10 cellular contexts compared by ENCODE assay signal in the genomic region with DNA sequence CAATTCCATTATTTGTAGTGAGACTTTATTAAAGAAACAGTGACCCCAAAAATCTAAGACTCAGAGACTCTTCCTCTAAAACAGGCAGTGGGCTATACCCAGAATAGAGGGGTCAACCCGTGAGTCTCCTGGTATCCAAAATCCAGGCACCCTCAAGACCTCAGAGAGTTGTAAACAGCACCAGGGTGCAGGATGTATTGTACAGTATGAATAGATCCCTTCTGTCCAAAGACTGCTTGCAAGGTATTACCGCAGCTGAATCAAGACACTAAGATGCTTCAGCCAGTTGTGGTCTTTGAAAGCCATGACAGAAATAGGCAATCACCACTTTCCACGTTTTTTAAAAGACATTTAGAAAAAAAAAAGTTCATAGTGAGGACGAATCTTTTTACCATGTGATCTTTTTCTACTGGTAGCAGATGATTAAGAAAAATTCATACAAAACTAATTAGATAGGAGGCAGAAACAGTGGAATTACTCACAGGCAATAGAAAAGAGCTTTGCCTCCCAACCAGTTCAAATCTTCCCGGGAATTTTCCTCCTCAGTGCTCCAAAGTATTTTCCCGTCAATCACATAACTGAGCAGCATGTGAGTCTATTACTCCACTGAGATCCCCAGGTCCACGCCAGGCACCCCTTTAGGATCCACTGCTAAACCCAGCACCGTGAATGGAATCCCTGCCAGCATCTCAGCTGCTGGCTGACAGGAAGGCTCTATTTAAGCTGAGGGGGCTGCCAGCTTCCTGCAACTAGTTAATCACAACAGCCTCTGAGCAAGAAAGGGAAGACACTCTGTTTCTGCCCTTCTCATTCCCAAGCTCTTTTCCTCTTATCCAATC.
DNase-seq lines count a peak whose midpoint lies in the region; ATAC-seq, FAIRE-seq and TF ChIP-seq lines count a peak whose summit lies in the region.
"Had no signal": no experiment of that assay in that cellular context is flagged by ENCODE, and none has a peak within 500 bp of the region (broad histone marks: within the 10 kb centered on the region; RNA-seq: fewer than 3 reads in every experiment).

No MANE protein-coding gene starts in this region.

- H3F3A ChIP-seq in Loucy (ENCODE audit: low read depth), result peaks cover 47% of the 10 kb centered on the region

- no peaks in the 10 kb centered on the region for H3K9me3 ChIP-seq in CD4-positive, CD25-positive, alpha-beta regulatory T cell (ENCODE audit: control insufficient read depth in 2 of 2, low read length in 2 of 2)
- H3K9me3 ChIP-seq in Loucy (ENCODE audit: insufficient read depth, low read depth, low read length), result no peaks in the 10 kb centered on the region
- H3K9me3 ChIP-seq: Caco-2 had no signal

- no peak overlapping the region for H2AFZ ChIP-seq in Loucy (ENCODE audit: low read length)

- H3K27me3 Mint-ChIP-seq in CD4-positive, CD25-positive, alpha-beta regulatory T cell, result no peaks in the 10 kb centered on the region
- no peaks in the 10 kb centered on the region for H3K27me3 Mint-ChIP-seq in effector memory CD8-positive, alpha-beta T cell
- peaks cover 5% of the 10 kb centered on the region for H3K27me3 Mint-ChIP-seq in nephron (ENCODE audit: low read depth)

- peak overlapping the region; percentile 97 for H3K27ac ChIP-seq in CD4-positive, CD25-positive, alpha-beta regulatory T cell (ENCODE audit: insufficient read depth, low read length, poor library complexity, severe bottlenecking)

- peak overlapping the region; percentile 76 for H3K9ac ChIP-seq in Loucy (ENCODE audit: low read depth, low read length, poor library complexity, severe bottlenecking)

- H3K4me3 ChIP-seq in CD4-positive, CD25-positive, alpha-beta regulatory T cell (ENCODE audit: low read depth, low read length), result peak overlapping the region; percentile 81
- H3K4me3 ChIP-seq in Loucy (ENCODE audit: low read length, poor library complexity, severe bottlenecking), result peak overlapping the region; percentile 20

- DNase-seq in CD4-positive, CD25-positive, alpha-beta regulatory T cell, result no peak
- DNase-seq in effector memory CD8-positive, alpha-beta T cell, result no peak
- DNase-seq in D721Med (ENCODE audit: insufficient read length, low spot score), result no peak
- no peak for DNase-seq in GM12892 (ENCODE audit: insufficient read length)
- no peak for DNase-seq in cerebellar cortex (ENCODE audit: low spot score)
- no peak for DNase-seq in cortex of kidney (lab: John Stamatoyannopoulos, UW)
- DNase-seq: Caco-2, retina had no signal

- H3K4me1 ChIP-seq in CD4-positive, CD25-positive, alpha-beta regulatory T cell (ENCODE audit: control insufficient read depth, insufficient read depth, low read length, poor library complexity, severe bottlenecking), result peaks cover 98% of the 10 kb centered on the region
- peaks cover 97% of the 10 kb centered on the region for H3K4me1 ChIP-seq in Loucy (ENCODE audit: insufficient read depth, low read length, poor library complexity, severe bottlenecking)

- peak overlapping the region; percentile 76 to 88 (median 83) for H3K4me3 Mint-ChIP-seq in CD4-positive, CD25-positive, alpha-beta regulatory T cell
- peak overlapping the region; percentile 77 to 83 for H3K4me3 Mint-ChIP-seq in effector memory CD8-positive, alpha-beta T cell
- no peak overlapping the region for H3K4me3 Mint-ChIP-seq in nephron

- no peak for ATAC-seq in CD4-positive, CD25-positive, alpha-beta regulatory T cell (ENCODE audit: low read depth in 2 of 2)
- no peak for ATAC-seq in effector memory CD8-positive, alpha-beta T cell (replicated peaks)

- no peaks in the 10 kb centered on the region for H4K20me1 ChIP-seq in Loucy (ENCODE audit: insufficient read depth, low read length, poor library complexity, severe bottlenecking)

- no peaks in the 10 kb centered on the region for H3K9me3 Mint-ChIP-seq in CD4-positive, CD25-positive, alpha-beta regulatory T cell
- H3K9me3 Mint-ChIP-seq in effector memory CD8-positive, alpha-beta T cell, result no peaks in the 10 kb centered on the region
- H3K9me3 Mint-ChIP-seq in nephron, result no peaks in the 10 kb centered on the region

- H3K36me3 ChIP-seq in CD4-positive, CD25-positive, alpha-beta regulatory T cell (ENCODE audit: control insufficient read depth, insufficient read depth, low read length), result peaks cover 84% of the 10 kb centered on the region
- H3K36me3 ChIP-seq in Loucy (ENCODE audit: insufficient read depth, low read length), result peaks cover 83% of the 10 kb centered on the region

- TF ChIP-seq POLR2A in GM12892 (IDR thresholded peaks at IDR 0.05; ENCODE audit: low read depth, low read length), result no peak

- H3K36me3 Mint-ChIP-seq in CD4-positive, CD25-positive, alpha-beta regulatory T cell, result peaks cover 91% of the 10 kb centered on the region
- H3K36me3 Mint-ChIP-seq in effector memory CD8-positive, alpha-beta T cell (ENCODE audit: insufficient read depth), result peaks cover 100% of the 10 kb centered on the region
- peaks cover 88% of the 10 kb centered on the region for H3K36me3 Mint-ChIP-seq in nephron (ENCODE audit: low read depth)

- no peaks in the 10 kb centered on the region for H3K9me2 ChIP-seq in Loucy (replicated peaks; ENCODE audit: low read depth, low read length)

- peaks cover 77% of the 10 kb centered on the region for H3K79me2 ChIP-seq in Loucy (ENCODE audit: insufficient read depth, low read length)

- TF ChIP-seq CTCF in Loucy (conservative IDR thresholded peaks at IDR 0.05; ENCODE audit: low read length) (no peak), nephron (IDR thresholded peaks at IDR 0.05; ENCODE audit: unreplicated experiment in 3 of 3) (no peak), D721Med (IDR thresholded peaks at IDR 0.05; ENCODE audit: insufficient read depth, missing control alignments) (no peak)

- H3K27ac Mint-ChIP-seq in CD4-positive, CD25-positive, alpha-beta regulatory T cell, result peak overlapping the region; percentile 95 to 99 (median 98)
- H3K27ac Mint-ChIP-seq in effector memory CD8-positive, alpha-beta T cell, result peak overlapping the region; percentile 97
- H3K27ac Mint-ChIP-seq in nephron, result peak overlapping the region in 2 of 3 experiments; percentile 38 to 44

- H3K4me1 Mint-ChIP-seq in CD4-positive, CD25-positive, alpha-beta regulatory T cell, result peaks cover 57 to 99% (median 86%) of the 10 kb centered on the region in 4 donors
- peaks cover 87 to 99% of the 10 kb centered on the region in 2 donors for H3K4me1 Mint-ChIP-seq in effector memory CD8-positive, alpha-beta T cell (ENCODE audit: low read depth in 2 of 2)
- peaks cover 33% of the 10 kb centered on the region for H3K4me1 Mint-ChIP-seq in nephron

- no peak for FAIRE-seq in D721Med (lab: Jason Lieb, UNC)
- no peak for FAIRE-seq in GM12892 (lab: Jason Lieb, UNC)

- H3K4me2 ChIP-seq in Loucy (ENCODE audit: low read depth, low read length, poor library complexity, severe bottlenecking), result peak overlapping the region; percentile 73

- no peaks in the 10 kb centered on the region for H3K27me3 ChIP-seq in CD4-positive, CD25-positive, alpha-beta regulatory T cell (ENCODE audit: control insufficient read depth, insufficient read depth, low read length)
- no peaks in the 10 kb centered on the region for H3K27me3 ChIP-seq in Loucy (ENCODE audit: insufficient read depth, low read length, poor library complexity, severe bottlenecking)

Comparison
In these comparisons a context has a peak if more than half of its experiments do, and no peak if none do; other contexts are left out.
1. H3K27ac Mint-ChIP-seq: peak in every context shown above with its lines; median percentile 98 in CD4-positive, CD25-positive, alpha-beta regulatory T cell; 97 in effector memory CD8-positive, alpha-beta T cell; 41 in nephron.
2. H3K4me3 Mint-ChIP-seq: peak in CD4-positive, CD25-positive, alpha-beta regulatory T cell (4 of 4) and effector memory CD8-positive, alpha-beta T cell (2 of 2); none in nephron (0 of 3).